ENCODE assay signal across 24 cellular contexts in the genomic region with DNA sequence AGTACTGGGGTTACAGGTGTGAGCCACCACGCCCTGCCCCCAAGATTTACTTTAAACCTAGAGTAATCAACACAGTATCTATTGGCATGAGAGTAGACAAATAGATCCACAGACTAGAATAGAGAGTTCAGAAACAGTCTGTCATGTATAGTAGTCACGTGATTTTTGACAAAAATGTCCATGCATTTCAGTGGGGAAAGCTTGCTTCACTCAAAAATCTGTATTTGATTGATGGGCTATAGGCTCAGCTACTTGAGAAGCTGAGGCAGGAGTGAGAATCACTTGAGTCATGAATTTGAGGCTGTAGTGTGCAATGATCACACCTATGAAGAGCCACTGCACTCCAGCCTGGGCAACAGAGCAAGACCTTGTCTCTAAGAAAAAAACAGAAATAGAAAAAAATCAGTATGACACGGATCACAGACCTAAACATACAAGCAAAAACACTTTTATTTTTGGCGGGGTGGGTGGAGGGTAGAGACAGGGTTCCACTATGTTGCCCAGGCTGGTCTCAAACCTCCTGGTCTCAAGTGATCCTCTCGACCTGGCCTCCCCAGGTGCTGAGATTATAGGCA. TPM values are rescaled to one million over a fixed set of nuclear protein-coding genes. Genes with fewer than 3 reads are reported as not detected.
"Had no signal": no experiment of that assay in that cellular context is flagged by ENCODE, and none has a peak within 500 bp of the region (broad histone marks: within the 10 kb centered on the region; RNA-seq: fewer than 3 reads in every experiment).

No MANE protein-coding gene starts in this region.

- H3K9me3 Mint-ChIP-seq: activated naive CD4-positive, alpha-beta T cell treated with anti-CD3 and anti-CD28 coated beads, Interleukin-2, amount 50 U/mL, for 24 hours; activated naive CD8-positive, alpha-beta T cell treated with anti-CD3 and anti-CD28 coated beads, Interleukin-2, amount 50 U/mL, for 24 hours; effector memory CD8-positive, alpha-beta T cell; neural crest cell had no signal

- H3K36me3 Mint-ChIP-seq: activated naive CD4-positive, alpha-beta T cell treated with anti-CD3 and anti-CD28 coated beads, Interleukin-2, amount 50 U/mL, for 24 hours had no signal

- H3K79me2 ChIP-seq: hepatocyte had no signal

- H3K4me2 ChIP-seq: hepatocyte, smooth muscle cell had no signal

- H3K36me3 ChIP-seq: gastrocnemius medialis, left ventricle myocardium inferior, pancreas, transverse colon had no signal

- H3K27ac Mint-ChIP-seq: activated naive CD4-positive, alpha-beta T cell treated with anti-CD3 and anti-CD28 coated beads, Interleukin-2, amount 50 U/mL, for 24 hours; effector memory CD8-positive, alpha-beta T cell; T-helper 17 cell had no signal

- H3K27ac ChIP-seq: gastrocnemius medialis, hepatocyte, left ventricle myocardium inferior, pancreas, psoas muscle, testis, transverse colon had no signal

- H3K27me3 ChIP-seq: gastrocnemius medialis, hepatocyte, pancreas, testis, transverse colon had no signal

- FAIRE-seq: pancreas, urothelium cell line had no signal

- H3K4me1 ChIP-seq: gastrocnemius medialis, left ventricle myocardium inferior, pancreas, psoas muscle, testis, transverse colon had no signal

- DNase-seq: activated CD8-positive, alpha-beta memory T cell treated with anti-CD3 and anti-CD28 coated beads for 24 hours; activated gamma-delta T cell; activated naive CD8-positive, alpha-beta T cell treated with anti-CD3 and anti-CD28 coated beads, Interleukin-2, amount 50 U/mL, for 24 hours; amygdala; caudate nucleus; cortex of kidney; effector memory CD8-positive, alpha-beta T cell; gastrocnemius medialis; islet precursor cell; left ventricle myocardium inferior; naive thymus-derived CD4-positive, alpha-beta T cell; nucleus accumbens; pancreas; psoas muscle; stimulated activated CD4-positive, alpha-beta T cell treated with anti-CD3 and anti-CD28 coated beads, Interleukin-1b, Interleukin-23, amount 100 ng/mL, for 48 hours; stimulated activated naive CD4-positive, alpha-beta T cell; T-helper 17 cell; testis; transverse colon had no signal

- H3K4me3 Mint-ChIP-seq: activated naive CD4-positive, alpha-beta T cell treated with anti-CD3 and anti-CD28 coated beads, Interleukin-2, amount 50 U/mL, for 24 hours; activated naive CD8-positive, alpha-beta T cell treated with anti-CD3 and anti-CD28 coated beads, Interleukin-2, amount 50 U/mL, for 24 hours; effector memory CD8-positive, alpha-beta T cell; naive thymus-derived CD4-positive, alpha-beta T cell; neural crest cell; T-helper 17 cell had no signal

- H3K27me3 Mint-ChIP-seq: activated naive CD4-positive, alpha-beta T cell treated with anti-CD3 and anti-CD28 coated beads, Interleukin-2, amount 50 U/mL, for 24 hours; activated naive CD8-positive, alpha-beta T cell treated with anti-CD3 and anti-CD28 coated beads, Interleukin-2, amount 50 U/mL, for 24 hours; effector memory CD8-positive, alpha-beta T cell; naive thymus-derived CD4-positive, alpha-beta T cell; T-helper 17 cell had no signal

- H3K9me3 ChIP-seq: gastrocnemius medialis, left ventricle myocardium inferior, pancreas, psoas muscle, testis, transverse colon had no signal

- H2AFZ ChIP-seq: hepatocyte had no signal

- ATAC-seq: activated naive CD8-positive, alpha-beta T cell treated with anti-CD3 and anti-CD28 coated beads, Interleukin-2, amount 50 U/mL, for 24 hours; effector memory CD8-positive, alpha-beta T cell; gastrocnemius medialis; naive thymus-derived CD4-positive, alpha-beta T cell; pancreas; psoas muscle; T-helper 17 cell had no signal

- H3K4me3 ChIP-seq: gastrocnemius medialis, hepatocyte, left ventricle myocardium inferior, pancreas, psoas muscle, smooth muscle cell, testis, transverse colon had no signal

RNA-seq across cellular contexts. Expression of a gene that starts 50.7 kb away (rescaled TPM):
- total RNA-seq: gastrocnemius medialis, left ventricle myocardium inferior, psoas muscle had no signal
